In the genomic region with DNA sequence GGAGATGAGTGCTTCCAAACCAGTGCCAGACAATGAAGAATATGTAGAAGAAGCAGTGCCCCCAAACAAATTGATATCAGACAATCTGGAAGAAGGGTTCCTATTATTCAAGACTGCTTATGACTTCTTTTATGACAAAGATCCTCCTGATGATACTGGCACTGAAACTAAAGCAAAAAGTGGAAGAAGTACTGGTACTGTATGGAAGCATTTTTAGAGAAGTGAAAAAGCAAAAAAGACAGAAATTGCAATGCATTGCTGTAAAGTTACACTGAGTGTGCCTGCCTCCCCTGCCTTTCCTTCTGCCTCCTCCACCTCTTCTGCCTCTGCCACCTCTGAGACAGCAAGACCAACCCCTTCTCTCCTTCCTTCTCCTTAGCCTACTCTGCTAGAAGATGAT, we compare ENCODE assay signal across 14 cellular contexts.
DNase-seq lines count a peak whose midpoint lies in the region; ATAC-seq lines count a peak whose summit lies in the region.
"Had no signal": no experiment of that assay in that cellular context is flagged by ENCODE, and none has a peak within 500 bp of the region (broad histone marks: within the 10 kb centered on the region; RNA-seq: fewer than 3 reads in every experiment).

No MANE protein-coding gene starts in this region.

- H3K9me3 ChIP-seq in naive thymus-derived CD4-positive, alpha-beta T cell (ENCODE audit: control insufficient read depth in 2 of 3, low read length in 3 of 3) = peaks cover 0 to 8% (median 6%) of the 10 kb centered on the region in 3 experiments

- CTCF ChIA-PET in naive thymus-derived CD4-positive, alpha-beta T cell (lab: Charles Lee) = no interaction called here
- CTCF ChIA-PET in activated CD4-positive, alpha-beta T cell treated with anti-CD3 and anti-CD28 coated beads, Interleukin-2, amount 10 ng/mL, durations not matched to agents 7 days and 5 days (lab: Charles Lee) = interaction anchor here (0.6 kb wide), 1 partner anchor 21 kb away, joined by 3 read pairs; no protein-coding TSS in a partner anchor

- peaks cover 10 to 57% (median 26%) of the 10 kb centered on the region in 11 donors for H3K9me3 Mint-ChIP-seq in naive thymus-derived CD4-positive, alpha-beta T cell
- H3K9me3 Mint-ChIP-seq in activated CD4-positive, alpha-beta T cell treated with anti-CD3 and anti-CD28 coated beads, Interleukin-2, amount 10 ng/mL, durations not matched to agents 7 days and 5 days = peaks cover 30% of the 10 kb centered on the region

- no peak overlapping the region for H3K4me3 ChIP-seq in naive thymus-derived CD4-positive, alpha-beta T cell (ENCODE audit: low read length)
- H3K4me3 ChIP-seq: heart right ventricle, lower lobe of right lung had no signal

- no peaks in the 10 kb centered on the region for H3K27me3 Mint-ChIP-seq in naive thymus-derived CD4-positive, alpha-beta T cell
- H3K27me3 Mint-ChIP-seq in activated CD4-positive, alpha-beta T cell treated with anti-CD3 and anti-CD28 coated beads, Interleukin-2, amount 10 ng/mL, durations not matched to agents 7 days and 5 days = no peaks in the 10 kb centered on the region

- H3K27me3 ChIP-seq in naive thymus-derived CD4-positive, alpha-beta T cell (ENCODE audit: control insufficient read depth in 2 of 2, insufficient read depth in 2 of 2, low read length in 2 of 2) = no peaks in the 10 kb centered on the region
- H3K27me3 ChIP-seq: heart right ventricle had no signal

- H3K36me3 Mint-ChIP-seq in naive thymus-derived CD4-positive, alpha-beta T cell = peaks cover 45 to 86% (median 81%) of the 10 kb centered on the region in 5 donors
- peaks cover 86% of the 10 kb centered on the region for H3K36me3 Mint-ChIP-seq in activated CD4-positive, alpha-beta T cell treated with anti-CD3 and anti-CD28 coated beads, Interleukin-2, amount 10 ng/mL, durations not matched to agents 7 days and 5 days (ENCODE audit: low read depth)

- no peak overlapping the region for H3K4me3 Mint-ChIP-seq in naive thymus-derived CD4-positive, alpha-beta T cell
- H3K4me3 Mint-ChIP-seq in activated CD4-positive, alpha-beta T cell treated with anti-CD3 and anti-CD28 coated beads, Interleukin-2, amount 10 ng/mL, durations not matched to agents 7 days and 5 days = no peak overlapping the region

- peaks cover 15 to 36% (median 22%) of the 10 kb centered on the region in 7 donors for H3K4me1 Mint-ChIP-seq in naive thymus-derived CD4-positive, alpha-beta T cell
- H3K4me1 Mint-ChIP-seq in activated CD4-positive, alpha-beta T cell treated with anti-CD3 and anti-CD28 coated beads, Interleukin-2, amount 10 ng/mL, durations not matched to agents 7 days and 5 days = peaks cover 30% of the 10 kb centered on the region

- no peak for DNase-seq in naive thymus-derived CD4-positive, alpha-beta T cell
- no peak for DNase-seq in NCI-H1092 treated with DMSO at 0.1 percent for 48 hours (lab: John Stamatoyannopoulos, UW)
- no peak for DNase-seq in activated CD4-positive, alpha-beta T cell treated with anti-CD3 and anti-CD28 coated beads, Interleukin-2, amount 10 ng/mL, durations not matched to agents 7 days and 5 days
- no peak for DNase-seq in kidney tubule cell (ENCODE audit: low spot score)
- DNase-seq: activated CD8-positive, alpha-beta memory T cell treated with anti-CD3 and anti-CD28 coated beads, Interleukin-2, amount 50 U/mL, for 4 hours; GOT3; heart right ventricle; lower lobe of right lung; NCI-H2081 treated with DMSO at 0.1 percent for 48 hours; occipital lobe had no signal

- intact Hi-C loops in naive thymus-derived CD4-positive, alpha-beta T cell (cut with micrococcal nuclease) = no loop called here

- H3K4me1 ChIP-seq in naive thymus-derived CD4-positive, alpha-beta T cell (ENCODE audit: control insufficient read depth in 2 of 2, insufficient read depth in 2 of 2, low read length in 2 of 2) = peaks cover 0 to 3% of the 10 kb centered on the region in 2 donors
- H3K4me1 ChIP-seq: lower lobe of right lung had no signal

- peaks cover 4 to 43% (median 7%) of the 10 kb centered on the region in 3 experiments for H3K36me3 ChIP-seq in naive thymus-derived CD4-positive, alpha-beta T cell (ENCODE audit: control insufficient read depth in 2 of 3, insufficient read depth in 3 of 3, low read length in 3 of 3)
- H3K36me3 ChIP-seq: lower lobe of right lung had no signal

- POLR2A ChIA-PET in naive thymus-derived CD4-positive, alpha-beta T cell (lab: Charles Lee) = no interaction called here
- POLR2A ChIA-PET in activated CD4-positive, alpha-beta T cell treated with anti-CD3 and anti-CD28 coated beads, Interleukin-2, amount 10 ng/mL, durations not matched to agents 7 days and 5 days (lab: Charles Lee) = no interaction called here

- no peak overlapping the region for H3K27ac ChIP-seq in naive thymus-derived CD4-positive, alpha-beta T cell (ENCODE audit: low read depth, low read length)
- H3K27ac ChIP-seq: lower lobe of right lung had no signal

- H3K27ac Mint-ChIP-seq in naive thymus-derived CD4-positive, alpha-beta T cell = peak overlapping the region in 1 of 9 donors; percentile 31
- no peak overlapping the region for H3K27ac Mint-ChIP-seq in activated CD4-positive, alpha-beta T cell treated with anti-CD3 and anti-CD28 coated beads, Interleukin-2, amount 10 ng/mL, durations not matched to agents 7 days and 5 days

- ATAC-seq in GM18909 (IDR thresholded peaks at IDR 0.05; ENCODE audit: poor library complexity, unreplicated experiment) (peak; percentile 70), GM21786 (IDR thresholded peaks at IDR 0.05; ENCODE audit: unreplicated experiment) (peak; percentile 72), HG03432 (IDR thresholded peaks at IDR 0.05; ENCODE audit: unreplicated experiment) (peak; percentile 56)
- ATAC-seq in naive thymus-derived CD4-positive, alpha-beta T cell = peak; percentile 64
- ATAC-seq: Panc1 had no signal
